In genomic region chr20:59398552-59399265, GRCh38 we compare ENCODE assay signal across 29 cellular contexts.
DNase-seq lines count a peak whose midpoint lies in the region; ATAC-seq and TF ChIP-seq lines count a peak whose summit lies in the region.
"Had no signal": no experiment of that assay in that cellular context is flagged by ENCODE, and none has a peak within 500 bp of the region (broad histone marks: within the 10 kb centered on the region; RNA-seq: fewer than 3 reads in every experiment).

No MANE protein-coding gene starts in this region.

- no peak overlapping the region for H3K4ac ChIP-seq in neuronal stem cell (ENCODE audit: low read length)

- TF ChIP-seq CTCF in VCaP (conservative IDR thresholded peaks at IDR 0.05) (no peak), CD14-positive monocyte (IDR thresholded peaks at IDR 0.05) (no peak)

- no peak overlapping the region for H4K8ac ChIP-seq in neuronal stem cell (ENCODE audit: low read depth, low read length)

- H3K27me3 ChIP-seq in neuronal stem cell (ENCODE audit: control insufficient read depth in 3 of 3, insufficient read depth in 3 of 3, low read depth in 1 of 3, low read length in 3 of 3): peaks cover 0 to 39% (median 0%) of the 10 kb centered on the region in 3 experiments
- H3K27me3 ChIP-seq: testis had no signal

- no peak overlapping the region for H2BK15ac ChIP-seq in neuronal stem cell (ENCODE audit: low read length)

- H3K27me3 Mint-ChIP-seq in activated CD4-positive, alpha-beta T cell treated with anti-CD3 and anti-CD28 coated beads, Interleukin-2, amount 10 ng/mL, durations not matched to agents 24 days and 14 days: peaks cover 6% of the 10 kb centered on the region
- no peaks in the 10 kb centered on the region for H3K27me3 Mint-ChIP-seq in CD14-positive monocyte (ENCODE audit: low read depth in 3 of 3)
- H3K27me3 Mint-ChIP-seq: central memory CD8-positive, alpha-beta T cell; stimulated activated naive CD8-positive, alpha-beta T cell treated with anti-CD3 and anti-CD28 coated beads, Interleukin-15, Interleukin-2, amounts not matched to agents 100 ng/mL and 50 ng/mL, for 24 hours had no signal

- no peaks in the 10 kb centered on the region for H3K9me3 ChIP-seq in neuronal stem cell (replicated peaks in 1 of 2; ENCODE audit: control insufficient read depth in 2 of 2, insufficient read depth in 1 of 2, low read depth in 1 of 2, low read length in 2 of 2)
- H3K9me3 ChIP-seq: left ventricle myocardium inferior, neutrophil, testis had no signal

- H3K27ac Mint-ChIP-seq in activated CD4-positive, alpha-beta T cell treated with anti-CD3 and anti-CD28 coated beads, Interleukin-2, amount 10 ng/mL, durations not matched to agents 24 days and 14 days: no peak overlapping the region
- no peak overlapping the region for H3K27ac Mint-ChIP-seq in CD14-positive monocyte
- H3K27ac Mint-ChIP-seq: activated T-helper 2 cell treated with anti-CD3 and anti-CD28 coated beads, Interferon-gamma antibody, Interleukin-2, Interleukin-4, amounts not matched to agents 10 μg/mL and 5 μg/mL and 100 μg/mL, durations not matched to agents 14 hours and 24 hours and 36 hours; B cell; endodermal cell; IgD-negative memory B cell; stimulated activated naive CD8-positive, alpha-beta T cell treated with anti-CD3 and anti-CD28 coated beads, Interleukin-15, Interleukin-2, amounts not matched to agents 100 ng/mL and 50 ng/mL, for 24 hours; T-helper 1 cell treated with Interleukin-12 subunit alpha and Interleukin-12 subunit beta and Interleukin-4 antibody, amounts not matched to agents 30 μg/mL and 1 μg/mL, for 36 hours had no signal

- peak overlapping the region; percentile 60 for H3K18ac ChIP-seq in neuronal stem cell (ENCODE audit: low read length)

- H3K79me1 ChIP-seq in neuronal stem cell (ENCODE audit: low read depth, low read length): no peaks in the 10 kb centered on the region

- no peaks in the 10 kb centered on the region for H3K36me3 Mint-ChIP-seq in activated CD4-positive, alpha-beta T cell treated with anti-CD3 and anti-CD28 coated beads, Interleukin-2, amount 10 ng/mL, durations not matched to agents 24 days and 14 days (ENCODE audit: low read depth)
- no peaks in the 10 kb centered on the region for H3K36me3 Mint-ChIP-seq in CD14-positive monocyte
- H3K36me3 Mint-ChIP-seq: IgD-negative memory B cell had no signal

- H2BK12ac ChIP-seq in neuronal stem cell (ENCODE audit: low read length): no peak overlapping the region

- H2AK5ac ChIP-seq in neuronal stem cell (ENCODE audit: low read depth, low read length): no peak overlapping the region

- H3K4me1 Mint-ChIP-seq in activated CD4-positive, alpha-beta T cell treated with anti-CD3 and anti-CD28 coated beads, Interleukin-2, amount 10 ng/mL, durations not matched to agents 24 days and 14 days: no peaks in the 10 kb centered on the region
- H3K4me1 Mint-ChIP-seq in CD14-positive monocyte: no peaks in the 10 kb centered on the region
- H3K4me1 Mint-ChIP-seq: B cell; central memory CD8-positive, alpha-beta T cell; endodermal cell; IgD-negative memory B cell had no signal

- H2AFZ ChIP-seq in neuronal stem cell (ENCODE audit: low read length): no peak overlapping the region

- peak overlapping the region; percentile 14 for H2BK5ac ChIP-seq in neuronal stem cell (ENCODE audit: low read length)

- no peak for ATAC-seq in GM18861 (IDR thresholded peaks at IDR 0.05; ENCODE audit: unreplicated experiment)
- ATAC-seq: PC-3, right cardiac atrium, SK-N-SH treated with all-trans-retinoic acid at 6 μM for 48 hours had no signal

- H3K4me3 ChIP-seq in neuronal stem cell (ENCODE audit: low read length in 2 of 2): no peak overlapping the region
- H3K4me3 ChIP-seq: left ventricle myocardium inferior, testis had no signal

- H3K14ac ChIP-seq in neuronal stem cell (ENCODE audit: low read length): no peak overlapping the region

- peaks cover 0 to 22% of the 10 kb centered on the region in 2 donors for H3K4me1 ChIP-seq in neuronal stem cell (ENCODE audit: control insufficient read depth in 2 of 2, insufficient read depth in 1 of 2, low read depth in 1 of 2, low read length in 2 of 2)

- H3K27ac ChIP-seq in VCaP (peak overlapping the region; percentile 56), neuronal stem cell (replicated peaks; ENCODE audit: low read length) (no peak overlapping the region)
- H3K27ac ChIP-seq: left ventricle myocardium inferior, neutrophil, testis had no signal

- H3K4me2 ChIP-seq in neuronal stem cell (ENCODE audit: insufficient read depth, low read length, poor library complexity, severe bottlenecking): no peak overlapping the region

- H3K23ac ChIP-seq in neuronal stem cell (ENCODE audit: low read depth, low read length, poor library complexity): no peak overlapping the region

- no peak overlapping the region for H3K9ac ChIP-seq in neuronal stem cell (ENCODE audit: low read depth, low read length, poor library complexity)

- in situ Hi-C loops in Caki2 (cut with HindIII; ENCODE audit: low pct_unique_long_range_greater_than_20kb, low sequenced_read_pairs): no loop called here

- intact Hi-C loops in activated CD4-positive, alpha-beta T cell treated with anti-CD3 and anti-CD28 coated beads, Interleukin-2, amount 10 ng/mL, durations not matched to agents 24 days and 14 days (cut with micrococcal nuclease): no loop called here
- intact Hi-C loops in CD14-positive monocyte (cut with micrococcal nuclease): no loop called here

- peak; percentile 59 for DNase-seq in activated CD4-positive, alpha-beta T cell treated with anti-CD3 and anti-CD28 coated beads, Interleukin-2, amount 10 ng/mL, durations not matched to agents 24 days and 14 days
- no peak for DNase-seq in activated CD4-positive, alpha-beta T cell treated with anti-CD3 and anti-CD28 coated beads, Interleukin-2, amount 50 U/mL, for 1 hour
- DNase-seq in Caki2 (ENCODE audit: low read depth) (peak; percentile 41), neuronal stem cell (ENCODE audit: low spot score) (no peak), CD14-positive monocyte (ENCODE audit: low spot score) (no peak)
- DNase-seq: ACHN; endodermal cell; left ventricle myocardium inferior; MV-4-11; NCI-H146; NCI-H2107; NCI-H510A treated with DMSO at 0.1 percent for 48 hours; PC-3; posterior cingulate gyrus; right cardiac atrium; Right ventricle myocardium superior; stimulated activated CD4-positive, alpha-beta T cell treated with anti-CD3 and anti-CD28 coated beads, Interleukin-2, amount 100 ng/mL, for 24 hours; stimulated activated CD8-positive, alpha-beta memory T cell treated with anti-CD3 and anti-CD28 coated beads, Interleukin-4, amount 100 ng/mL, for 48 hours; testis had no signal

- no peak overlapping the region for H2BK120ac ChIP-seq in neuronal stem cell (ENCODE audit: low read depth, low read length)

- H3K36me3 ChIP-seq in neuronal stem cell (replicated peaks in 1 of 2; ENCODE audit: control insufficient read depth in 2 of 2, insufficient read depth in 2 of 2, low read length in 2 of 2): no peaks in the 10 kb centered on the region
- H3K36me3 ChIP-seq: left ventricle myocardium inferior, neutrophil had no signal

- no peak overlapping the region for H4K91ac ChIP-seq in neuronal stem cell (ENCODE audit: low read depth, low read length, poor library complexity)

- H3K9me3 Mint-ChIP-seq in activated CD4-positive, alpha-beta T cell treated with anti-CD3 and anti-CD28 coated beads, Interleukin-2, amount 10 ng/mL, durations not matched to agents 24 days and 14 days: no peaks in the 10 kb centered on the region
- no peaks in the 10 kb centered on the region for H3K9me3 Mint-ChIP-seq in CD14-positive monocyte
- H3K9me3 Mint-ChIP-seq: activated T-helper 2 cell treated with anti-CD3 and anti-CD28 coated beads, Interferon-gamma antibody, Interleukin-2, Interleukin-4, amounts not matched to agents 10 μg/mL and 5 μg/mL and 100 μg/mL, durations not matched to agents 14 hours and 24 hours and 36 hours; central memory CD8-positive, alpha-beta T cell; endodermal cell; IgD-negative memory B cell; stimulated activated naive CD8-positive, alpha-beta T cell treated with anti-CD3 and anti-CD28 coated beads, Interleukin-15, Interleukin-2, amounts not matched to agents 100 ng/mL and 50 ng/mL, for 24 hours; T-helper 1 cell treated with Interleukin-12 subunit alpha and Interleukin-12 subunit beta and Interleukin-4 antibody, amounts not matched to agents 30 μg/mL and 1 μg/mL, for 36 hours had no signal

- H3K4me3 Mint-ChIP-seq in activated CD4-positive, alpha-beta T cell treated with anti-CD3 and anti-CD28 coated beads, Interleukin-2, amount 10 ng/mL, durations not matched to agents 24 days and 14 days: no peak overlapping the region
- no peak overlapping the region for H3K4me3 Mint-ChIP-seq in CD14-positive monocyte
- H3K4me3 Mint-ChIP-seq: B cell; central memory CD8-positive, alpha-beta T cell; endodermal cell; IgD-negative memory B cell; stimulated activated naive CD8-positive, alpha-beta T cell treated with anti-CD3 and anti-CD28 coated beads, Interleukin-15, Interleukin-2, amounts not matched to agents 100 ng/mL and 50 ng/mL, for 24 hours; T-helper 1 cell treated with Interleukin-12 subunit alpha and Interleukin-12 subunit beta and Interleukin-4 antibody, amounts not matched to agents 30 μg/mL and 1 μg/mL, for 36 hours had no signal

- no CpG with 5 or more reads among the region's 13 CpGs for WGBS in neuronal stem cell (ENCODE audit: extremely low coverage in 2 of 2, insufficient read length in 2 of 2, insufficient replicate concordance in 1 of 2), 2 donors

Comparison
In these comparisons a context has a peak if more than half of its experiments do, and no peak if none do; other contexts are left out.
1. DNase-seq: peak in activated CD4-positive, alpha-beta T cell treated with anti-CD3 and anti-CD28 coated beads, Interleukin-2, amount 10 ng/mL, durations not matched to agents 24 days and 14 days (single experiment) and Caki2 (single experiment); none in activated CD4-positive, alpha-beta T cell treated with anti-CD3 and anti-CD28 coated beads, Interleukin-2, amount 50 U/mL, for 1 hour (single experiment), neuronal stem cell (single experiment) and CD14-positive monocyte (single experiment).